24 cellular contexts compared by ENCODE assay signal in genomic region chr4:130110760-130111159, GRCh38.
"Had no signal": no experiment of that assay in that cellular context is flagged by ENCODE, and none has a peak within 500 bp of the region (broad histone marks: within the 10 kb centered on the region; RNA-seq: fewer than 3 reads in every experiment).

No MANE protein-coding gene starts in this region.

- H3K27ac ChIP-seq: colonic mucosa, dorsolateral prefrontal cortex, esophagus muscularis mucosa, left ventricle myocardium inferior, neutrophil, ovary, prostate gland, skin epidermis, transverse colon, uterus had no signal

- H3K27me3 ChIP-seq: colonic mucosa, dorsolateral prefrontal cortex, esophagus muscularis mucosa, neutrophil, ovary, transverse colon, uterus had no signal

- H3K4me1 ChIP-seq: colonic mucosa, esophagus muscularis mucosa, left ventricle myocardium inferior, prostate gland, transverse colon, uterus had no signal

- DNase-seq: activated CD4-positive, alpha-beta memory T cell treated with anti-CD3 and anti-CD28 coated beads for 36 hours; activated CD4-positive, alpha-beta T cell treated with anti-CD3 and anti-CD28 coated beads for 4 hours; activated CD4-positive, CD25-positive, alpha-beta regulatory T cell; activated naive CD4-positive, alpha-beta T cell treated with Interleukin-2 at 50 U/mL for 16 hours; activated naive CD8-positive, alpha-beta T cell treated with anti-CD3 and anti-CD28 coated beads for 36 hours; activated T-cell treated with anti-CD3 and anti-CD28 coated beads, Interleukin-2, amount 50 U/mL, for 48 hours; colonic mucosa; dorsolateral prefrontal cortex; glutamatergic neuron; hippocampal formation; left ventricle myocardium inferior; naive thymus-derived CD8-positive, alpha-beta T cell; ovary; right cardiac atrium; stimulated activated naive B cell treated with anti-CD40 and anti-IgM and Interleukin-4, amounts not matched to agents 10 μg/mL and 1 μg/mL and 100 μg/mL, for 72 hours; T1000; transverse colon; uterus had no signal

- H3K9me3 ChIP-seq: colonic mucosa, neutrophil, ovary, prostate gland, transverse colon, uterus had no signal

- H3K4me3 ChIP-seq: colonic mucosa, dorsolateral prefrontal cortex, esophagus muscularis mucosa, left ventricle myocardium inferior, ovary, prostate gland, skin epidermis, transverse colon, uterus had no signal

- FAIRE-seq: bronchial epithelial cell, frontal cortex had no signal

- H3K36me3 ChIP-seq: colonic mucosa, esophagus muscularis mucosa, left ventricle myocardium inferior, neutrophil, ovary, prostate gland, transverse colon, uterus had no signal

- ATAC-seq: naive thymus-derived CD8-positive, alpha-beta T cell; right cardiac atrium; stimulated activated naive B cell treated with anti-CD40 and anti-IgM and Interleukin-4, amounts not matched to agents 10 μg/mL and 1 μg/mL and 100 μg/mL, for 72 hours had no signal
